Comparison of ENCODE assay signal across 27 cellular contexts in the genomic region with DNA sequence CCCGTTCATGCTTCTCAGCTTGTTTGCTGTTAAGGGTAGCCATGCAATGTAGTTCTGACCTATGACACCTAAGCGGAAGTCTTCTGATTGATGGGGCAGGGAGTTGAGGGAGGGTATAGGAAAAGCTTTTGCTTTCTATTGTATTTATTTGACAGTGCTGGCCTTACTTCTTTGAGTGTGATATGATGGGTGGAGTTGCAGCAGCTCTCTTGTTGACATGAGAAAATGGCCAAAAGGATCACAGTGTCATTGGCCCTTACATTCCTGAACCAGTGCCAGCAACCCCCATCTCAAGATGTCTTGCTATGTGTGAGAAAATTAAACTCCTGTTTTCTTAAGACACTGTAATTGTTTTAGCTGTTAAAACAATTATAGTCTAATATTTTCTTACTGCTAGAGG.
"Had no signal": no experiment of that assay in that cellular context is flagged by ENCODE, and none has a peak within 500 bp of the region (broad histone marks: within the 10 kb centered on the region; RNA-seq: fewer than 3 reads in every experiment).

No MANE protein-coding gene starts in this region.

- ATAC-seq: heart left ventricle; left colon; left lung; lower lobe of right lung; natural killer cell; sciatic nerve; stimulated activated memory B cell treated with anti-CD40 and anti-IgM and Interleukin-4, amounts not matched to agents 10 μg/mL and 1 μg/mL and 100 μg/mL, for 72 hours; upper lobe of right lung had no signal

- H3K27ac ChIP-seq: heart left ventricle, left lung, lower lobe of right lung, parathyroid adenoma, psoas muscle, right atrium auricular region, suprapubic skin, thoracic aorta, tibial artery, upper lobe of right lung had no signal

- H3K79me2 ChIP-seq: parathyroid adenoma had no signal

- H3K4me3 ChIP-seq: heart left ventricle, left lung, lower lobe of right lung, psoas muscle, right atrium auricular region, suprapubic skin, thoracic aorta, tibial artery, upper lobe of right lung had no signal

- H3K9me3 ChIP-seq: heart left ventricle, left lung, lower lobe of right lung, psoas muscle, right atrium auricular region, suprapubic skin, thoracic aorta, tibial artery, upper lobe of right lung had no signal

- DNase-seq: heart left ventricle; hypothalamus; immature natural killer cell; kidney; left colon; left lung; lower lobe of right lung; mammary epithelial cell; mesenchymal stem cell; naive B cell; natural killer cell; nucleus accumbens; psoas muscle; small intestine; stimulated activated CD4-positive, alpha-beta T cell treated with anti-CD3 and anti-CD28 coated beads, Interleukin-1b, Interleukin-23, amount 100 ng/mL, for 48 hours; stimulated activated CD4-positive, alpha-beta T cell treated with anti-CD3 and anti-CD28 coated beads, Interleukin-2, amount 100 ng/mL, for 48 hours; stimulated activated CD4-positive, alpha-beta T cell treated with anti-CD3 and anti-CD28 coated beads, Interleukin-4, amount 100 ng/mL, for 4 hours; stimulated activated CD8-positive, alpha-beta memory T cell treated with anti-CD3 and anti-CD28 coated beads, Interleukin-4, amount 100 ng/mL, for 48 hours; tibial artery; trophoblast cell; upper lobe of right lung had no signal

- H3K4me1 ChIP-seq: heart left ventricle, lower lobe of right lung, psoas muscle, right atrium auricular region, suprapubic skin, tibial artery, upper lobe of right lung had no signal

- H2AFZ ChIP-seq: parathyroid adenoma had no signal

- H3K27me3 ChIP-seq: heart left ventricle, left lung, right atrium auricular region, suprapubic skin, tibial artery, upper lobe of right lung had no signal

- H3K36me3 ChIP-seq: heart left ventricle, left lung, lower lobe of right lung, right atrium auricular region, suprapubic skin, thoracic aorta, tibial artery, upper lobe of right lung had no signal

- H3K9ac ChIP-seq: parathyroid adenoma had no signal
